In the genomic region with DNA sequence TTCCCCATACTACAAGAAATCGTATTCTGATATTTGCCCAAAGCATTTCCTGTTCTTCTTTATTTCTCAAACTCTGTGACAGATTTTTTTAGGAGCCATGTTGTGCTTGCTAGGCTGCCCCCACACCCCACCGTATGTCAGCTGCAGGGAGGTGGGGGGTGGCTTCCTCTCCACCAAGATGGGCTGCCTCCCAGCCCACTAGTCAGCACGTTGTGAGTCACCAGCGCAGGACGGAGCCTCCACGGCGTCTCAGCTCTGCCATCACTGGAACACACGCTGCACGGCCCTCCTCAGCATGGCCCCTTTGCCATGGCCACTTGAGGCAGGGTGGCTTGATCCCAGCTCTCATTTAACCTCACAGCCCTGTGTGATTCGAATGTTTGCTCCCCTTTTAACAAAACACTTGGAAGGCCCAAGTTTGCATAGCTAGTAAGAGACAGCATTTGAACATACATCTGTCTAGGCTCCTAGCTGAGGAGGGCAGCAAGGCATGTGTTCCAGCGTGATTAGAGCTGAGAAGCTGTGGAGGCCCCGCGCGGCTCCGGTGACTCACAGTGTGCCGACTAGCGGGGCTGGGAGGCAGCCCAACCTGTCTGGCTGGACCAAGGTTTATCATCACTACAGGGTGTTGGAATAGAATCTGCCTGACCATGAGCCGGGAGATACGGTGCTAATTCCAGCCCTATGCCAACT, we compare ENCODE assay signal across 13 cellular contexts.
DNase-seq lines count a peak whose midpoint lies in the region; ATAC-seq and TF ChIP-seq lines count a peak whose summit lies in the region.
"Had no signal": no experiment of that assay in that cellular context is flagged by ENCODE, and none has a peak within 500 bp of the region (broad histone marks: within the 10 kb centered on the region; RNA-seq: fewer than 3 reads in every experiment).

No MANE protein-coding gene starts in this region.

- peak overlapping the region; percentile 42 for H3K4me2 ChIP-seq in HCT116 (ENCODE audit: low read length)

- in situ Hi-C loops in gastrocnemius medialis (cut with MboI; ENCODE audit: low sequenced_read_pairs in 4 of 4) = loop anchor here in 1 of 4 donors (25.0 kb wide), 1 partner anchor 507 kb away; no protein-coding TSS in a partner anchor

- RAD21 ChIA-PET in HCT116 (lab: Charles Lee; ENCODE audit: low non-redundant PET in 1 of 2, low total read pairs in 2 of 2, uncharacterized antibody in 2 of 2, unreplicated experiment in 2 of 2) = no interaction called here

- no peak overlapping the region for H3K4me3 ChIP-seq in HCT116 (replicated peaks in 1 of 2; ENCODE audit: low read depth in 1 of 2, low read length in 2 of 2)
- no peak overlapping the region for H3K4me3 ChIP-seq in RWPE2 (ENCODE audit: severe bottlenecking)
- H3K4me3 ChIP-seq in gastrocnemius medialis = no peak overlapping the region
- H3K4me3 ChIP-seq: suprapubic skin had no signal

- intact Hi-C loops in HCT116 (cut with micrococcal nuclease) = no loop called here
- intact Hi-C loops in Right ventricle myocardium inferior (cut with DNase I) = no loop called here
- intact Hi-C loops in gastrocnemius medialis (cut with DNase I; ENCODE audit: low total_unique reads) = loop anchor here (5.0 kb wide), 2 partner anchors 128 to 198 kb away; no protein-coding TSS in a partner anchor

- H3K9ac ChIP-seq in HCT116 (ENCODE audit: low read length) = no peak overlapping the region

- TF ChIP-seq POLR2A in HCT116 (IDR thresholded peaks at IDR 0.05; ENCODE audit: borderline replicate concordance, extremely low read depth, insufficient read depth, insufficient read length) (no peak), gastrocnemius medialis (IDR thresholded peaks at IDR 0.05) (no peak)

- H3K79me2 ChIP-seq in HCT116 (ENCODE audit: insufficient read depth, low read length) = no peaks in the 10 kb centered on the region

- H3K9me3 ChIP-seq in HCT116 (ENCODE audit: control insufficient read depth in 1 of 2, insufficient read depth in 1 of 2, low read depth in 1 of 2, low read length in 2 of 2) = no peaks in the 10 kb centered on the region
- no peaks in the 10 kb centered on the region for H3K9me3 ChIP-seq in RWPE2 (ENCODE audit: severe bottlenecking)
- H3K9me3 ChIP-seq in gastrocnemius medialis = no peaks in the 10 kb centered on the region
- H3K9me3 ChIP-seq: suprapubic skin had no signal

- TF ChIP-seq CTCF in HCT116 (IDR thresholded peaks at IDR 0.05 in 2 of 3, conservative IDR thresholded peaks at IDR 0.05 in 1 of 3; ENCODE audit: borderline replicate concordance in 1 of 3, insufficient read depth in 1 of 3, low read depth in 2 of 3, low read length in 2 of 3) (no peak), RWPE2 (IDR thresholded peaks at IDR 0.05; ENCODE audit: poor library complexity, severe bottlenecking) (no peak), gastrocnemius medialis (IDR thresholded peaks at IDR 0.05 in 4 of 5, conservative IDR thresholded peaks at IDR 0.05 in 1 of 5) (no peak)

- H2AFZ ChIP-seq in HCT116 (ENCODE audit: low read depth, low read length, poor library complexity, severe bottlenecking) = no peak overlapping the region

- H3K27me3 ChIP-seq in HCT116 (ENCODE audit: insufficient read depth, low read length) = peaks cover 37% of the 10 kb centered on the region
- H3K27me3 ChIP-seq in RWPE2 (ENCODE audit: insufficient read depth, poor library complexity, severe bottlenecking) = no peaks in the 10 kb centered on the region
- H3K27me3 ChIP-seq in gastrocnemius medialis = no peaks in the 10 kb centered on the region

- no peak for TF ChIP-seq RAD21 in HCT116 (IDR thresholded peaks at IDR 0.05; ENCODE audit: low read depth)

- H3K36me3 ChIP-seq in HCT116 (ENCODE audit: control insufficient read depth in 1 of 2, insufficient read depth in 2 of 2, low read length in 2 of 2) (no peaks in the 10 kb centered on the region), RWPE2 (ENCODE audit: low read depth) (no peaks in the 10 kb centered on the region), gastrocnemius medialis (no peaks in the 10 kb centered on the region)
- H3K36me3 ChIP-seq: suprapubic skin had no signal

- DNase-seq in HCT116 (ENCODE audit: low read depth, low spot score) = no peak
- no peak for DNase-seq in RWPE2 (ENCODE audit: low spot score)
- DNase-seq in Right ventricle myocardium inferior (ENCODE audit: missing footprints) = no peak
- DNase-seq in gastrocnemius medialis = peak; percentile 58 to 63
- DNase-seq in NCI-H748 treated with DMSO at 0.1 percent for 48 hours (lab: John Stamatoyannopoulos, UW) = no peak
- DNase-seq in ecto neural progenitor cell (ENCODE audit: low spot score) = no peak
- DNase-seq in D341Med (ENCODE audit: low spot score) = no peak
- DNase-seq in LoVo (ENCODE audit: low spot score) = no peak
- DNase-seq: activated CD8-positive, alpha-beta memory T cell treated with anti-CD3 and anti-CD28 coated beads, Interleukin-2, amount 10 ng/mL, durations not matched to agents 7 days and 5 days; activated naive CD8-positive, alpha-beta T cell treated with anti-CD3 and anti-CD28 coated beads, Interleukin-2, amount 10 ng/mL, durations not matched to agents 7 days and 5 days; CD4-positive, alpha-beta memory T cell; naive B cell had no signal

- H3K9me2 ChIP-seq in HCT116 (ENCODE audit: insufficient read depth) = no peaks in the 10 kb centered on the region

- ATAC-seq in HCT116 (peak; percentile 81), RWPE2 (ENCODE audit: low read depth) (peak; percentile 65; the same call in 2 of the 3 replicates), Right ventricle myocardium inferior (peak; percentile 65), gastrocnemius medialis (peak; percentile 72)
- ATAC-seq: activated CD8-positive, alpha-beta memory T cell treated with anti-CD3 and anti-CD28 coated beads, Interleukin-2, amount 10 ng/mL, durations not matched to agents 7 days and 5 days had no signal

- H3K4me1 ChIP-seq in HCT116 (ENCODE audit: control insufficient read depth in 1 of 2, insufficient read depth in 2 of 2, low read length in 2 of 2) (peaks cover 9% of the 10 kb centered on the region in 2 experiments), RWPE2 (ENCODE audit: insufficient read depth, poor library complexity, severe bottlenecking) (no peaks in the 10 kb centered on the region), gastrocnemius medialis (peaks cover 19 to 25% of the 10 kb centered on the region in 2 donors)

- BruUV-seq in HCT116 (replicated peaks; lab: Mats Ljungman, UMichigan) = no TSS peak

- CTCF ChIA-PET in HCT116 (lab: Charles Lee) = interaction anchor here (0.7 to 4.4 kb wide), 2 partner anchors 14 to 193 kb away, joined by 3 to 18 read pairs; no protein-coding TSS in a partner anchor

- POLR2A ChIA-PET in HCT116 (lab: Charles Lee) = no interaction called here

- no peaks in the 10 kb centered on the region for H4K20me1 ChIP-seq in HCT116 (ENCODE audit: insufficient read depth)

- H3K27ac ChIP-seq in HCT116 (ENCODE audit: low read depth, low read length) (no peak overlapping the region), RWPE2 (ENCODE audit: poor library complexity, severe bottlenecking) (no peak overlapping the region), gastrocnemius medialis (peak overlapping the region in 1 of 4 donors; percentile 54)
- H3K27ac ChIP-seq: suprapubic skin had no signal

TF ChIP-seq in HCT116, 20 proteins besides CTCF, POLR2A, EP300 and RAD21:
- TF ChIP-seq SP1 (IDR thresholded peaks at IDR 0.05; ENCODE audit: low read depth) = no peak
- no peak for TF ChIP-seq ZNF274 (IDR thresholded peaks at IDR 0.05; ENCODE audit: low read depth, low read length)
- no peak for TF ChIP-seq ZBTB33 (IDR thresholded peaks at IDR 0.05; ENCODE audit: extremely low read depth, insufficient replicate concordance, low read length)
- TF ChIP-seq TCF7L2 (IDR thresholded peaks at IDR 0.05; ENCODE audit: borderline replicate concordance, extremely low read depth, insufficient read depth, insufficient read length) = no peak
- TF ChIP-seq EGR1 (IDR thresholded peaks at IDR 0.05; ENCODE audit: low read depth) = no peak
- TF ChIP-seq JUND (IDR thresholded peaks at IDR 0.05) = no peak
- no peak for TF ChIP-seq YY1 (IDR thresholded peaks at IDR 0.05; ENCODE audit: extremely low read depth, insufficient replicate concordance, low read depth, low read length)
- TF ChIP-seq, protein P1, sequence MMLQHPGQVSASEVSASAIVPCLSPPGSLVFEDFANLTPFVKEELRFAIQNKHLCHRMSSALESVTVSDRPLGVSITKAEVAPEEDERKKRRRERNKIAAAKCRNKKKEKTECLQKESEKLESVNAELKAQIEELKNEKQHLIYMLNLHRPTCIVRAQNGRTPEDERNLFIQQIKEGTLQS (IDR thresholded peaks at IDR 0.05) = no peak
- no peak for TF ChIP-seq SIN3A (IDR thresholded peaks at IDR 0.05; ENCODE audit: low read depth)
- TF ChIP-seq CEBPB (IDR thresholded peaks at IDR 0.05; ENCODE audit: low read depth) = no peak
- no peak for TF ChIP-seq SRF (IDR thresholded peaks at IDR 0.05; ENCODE audit: low read depth)

Comparison
In these comparisons a context has a peak if more than half of its experiments do, and no peak if none do; other contexts are left out.
1. DNase-seq: peak in gastrocnemius medialis (2 of 2); none in HCT116 (single experiment), RWPE2 (single experiment), Right ventricle myocardium inferior (single experiment), NCI-H748 treated with DMSO at 0.1 percent for 48 hours (single experiment), ecto neural progenitor cell (single experiment), D341Med (single experiment) and LoVo (single experiment).
2. Peak in every context shown above with its lines, with median percentiles within 50 percentile points of each other: ATAC-seq.